Comparison of ENCODE assay signal across 13 cellular contexts in the genomic region with DNA sequence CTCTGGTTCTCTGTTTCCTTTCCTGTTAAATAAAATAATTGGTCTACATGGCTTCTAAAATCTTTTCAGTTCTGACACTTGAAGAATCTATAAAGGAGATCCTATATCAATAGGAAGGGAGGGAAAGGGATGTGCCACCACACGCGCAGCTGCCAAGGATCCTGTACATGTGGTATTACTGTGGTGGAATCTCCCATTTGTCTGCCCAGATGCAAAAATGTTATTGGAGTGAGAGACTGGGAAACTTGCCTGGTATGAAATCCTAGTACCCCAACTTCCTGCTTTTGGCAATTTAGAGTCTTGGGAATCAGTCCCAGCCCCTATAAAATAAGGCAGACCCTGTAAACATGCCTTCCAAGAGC.
DNase-seq lines count a peak whose midpoint lies in the region; ATAC-seq and TF ChIP-seq lines count a peak whose summit lies in the region.
"Had no signal": no experiment of that assay in that cellular context is flagged by ENCODE, and none has a peak within 500 bp of the region (broad histone marks: within the 10 kb centered on the region; RNA-seq: fewer than 3 reads in every experiment).

No MANE protein-coding gene starts in this region.

- intact Hi-C loops in right cardiac atrium (cut with DNase I) (no loop called here), stomach (cut with DNase I; ENCODE audit: low total_unique reads) (no loop called here)

- no peaks in the 10 kb centered on the region for H3K36me3 ChIP-seq in GM23248 (ENCODE audit: low read depth)
- H3K36me3 ChIP-seq in stomach, result no peaks in the 10 kb centered on the region
- H3K36me3 ChIP-seq: Peyer's patch had no signal

- H3K79me2 ChIP-seq in GM23248 (ENCODE audit: insufficient read depth), result no peaks in the 10 kb centered on the region

- peak overlapping the region; percentile 58; the same call in 1 of the 2 replicates for H3K9ac ChIP-seq in GM23248

- H3K27ac ChIP-seq in GM23248 (peak overlapping the region; percentile 85), right cardiac atrium (ENCODE audit: low read length) (peak overlapping the region; percentile 79), stomach (peak overlapping the region; percentile 7 to 69 (median 38))

- ATAC-seq in SK-N-SH treated with all-trans-retinoic acid at 6 μM for 48 hours (peak; percentile 39), right cardiac atrium (no peak), HG03159 (IDR thresholded peaks at IDR 0.05; ENCODE audit: unreplicated experiment) (no peak)
- ATAC-seq in activated CD4-positive, CD25-positive, alpha-beta regulatory T cell treated with anti-CD3 and anti-CD28 coated beads, Interleukin-2, amount 50 U/mL, for 24 hours, result no peak
- ATAC-seq: activated CD4-positive, alpha-beta T cell treated with anti-CD3 and anti-CD28 coated beads for 36 hours; activated naive CD4-positive, alpha-beta T cell treated with anti-CD3 and anti-CD28 coated beads, Interleukin-2, amount 50 U/mL, for 72 hours had no signal

- no peaks in the 10 kb centered on the region for H4K20me1 ChIP-seq in GM23248 (ENCODE audit: insufficient read depth)

- H3K9me2 ChIP-seq in GM23248 (ENCODE audit: insufficient read depth), result no peaks in the 10 kb centered on the region

- no peak for TF ChIP-seq EP300 in stomach (IDR thresholded peaks at IDR 0.05)

- DNase-seq in GM23248 (peak; percentile 22), right cardiac atrium (no peak), stomach (no peak), activated gamma-delta T cell (lab: John Stamatoyannopoulos, UW) (no peak), islet precursor cell (no peak)
- DNase-seq: activated CD4-positive, alpha-beta T cell treated with anti-CD3 and anti-CD28 coated beads for 36 hours; DMS153; NCI-H1694 treated with DMSO at 0.1 percent for 48 hours; Peyer's patch had no signal

- no peaks in the 10 kb centered on the region for H3K27me3 ChIP-seq in GM23248 (replicated peaks; ENCODE audit: insufficient read depth)
- no peaks in the 10 kb centered on the region for H3K27me3 ChIP-seq in right cardiac atrium (ENCODE audit: control insufficient read depth, insufficient read depth)
- no peaks in the 10 kb centered on the region for H3K27me3 ChIP-seq in stomach
- H3K27me3 ChIP-seq: Peyer's patch had no signal

- H3F3A ChIP-seq in GM23248 (ENCODE audit: insufficient read depth), result peaks cover 35% of the 10 kb centered on the region

- H3K4me3 ChIP-seq in GM23248 (peak overlapping the region; percentile 50; the same call in 1 of the 2 replicates), right cardiac atrium (ENCODE audit: low read length) (no peak overlapping the region), stomach (no peak overlapping the region)
- H3K4me3 ChIP-seq: Peyer's patch had no signal

- H3K9me3 ChIP-seq in GM23248 (ENCODE audit: low read depth) (no peaks in the 10 kb centered on the region), right cardiac atrium (ENCODE audit: control insufficient read depth, low read length) (no peaks in the 10 kb centered on the region), stomach (no peaks in the 10 kb centered on the region)
- H3K9me3 ChIP-seq: Peyer's patch had no signal

- H3K4me2 ChIP-seq in GM23248 (ENCODE audit: unreplicated experiment), result peak overlapping the region; percentile 67

- 79 to 90% methylated on average over 2 of the region's 2 CpGs for WGBS in GM23248 (ENCODE audit: low coverage in 1 of 2, low lambda C conversion rate in 2 of 2, missing lambda C conversion rate in 2 of 2), 2 experiments
- WGBS in right cardiac atrium, result 62% methylated on average over 2 of the region's 2 CpGs
- WGBS in stomach, 5 donors, result 70 to 85% (median 84%) methylated on average over 2 of the region's 2 CpGs

- no peak for TF ChIP-seq CTCF in stomach (IDR thresholded peaks at IDR 0.05)

- H2AFZ ChIP-seq in GM23248, result peak overlapping the region; percentile 53

- H3K4me1 ChIP-seq in GM23248 (ENCODE audit: insufficient read depth) (peaks cover 31% of the 10 kb centered on the region), right cardiac atrium (ENCODE audit: control insufficient read depth, insufficient read depth, low read length) (peaks cover 15% of the 10 kb centered on the region), stomach (peaks cover 7 to 41% (median 30%) of the 10 kb centered on the region in 4 donors)

- TF ChIP-seq POLR2A in stomach (IDR thresholded peaks at IDR 0.05), result no peak

- in situ Hi-C loops in GM23248 (cut with MboI), result no loop called here

TF ChIP-seq in SK-N-SH treated with all-trans-retinoic acid at 6 μM for 48 hours, 23 proteins besides CTCF, POLR2A, EP300 and RAD21 (continues in another document):
- TF ChIP-seq ZNF565 (CRISPR knock-in tag; conservative IDR thresholded peaks at IDR 0.05; ENCODE audit: low read depth) (no peak), ZNF8 (CRISPR knock-in tag; IDR thresholded peaks at IDR 0.05) (no peak), TOX (CRISPR knock-in tag; IDR thresholded peaks at IDR 0.05; ENCODE audit: borderline replicate concordance) (no peak), ISL1 (CRISPR knock-in tag; IDR thresholded peaks at IDR 0.05) (no peak), ZFP3 (CRISPR knock-in tag; IDR thresholded peaks at IDR 0.05) (no peak), PPARA (CRISPR knock-in tag; IDR thresholded peaks at IDR 0.05; ENCODE audit: borderline replicate concordance) (no peak), OSR1 (CRISPR knock-in tag; IDR thresholded peaks at IDR 0.05) (no peak), CSDC2 (CRISPR knock-in tag; IDR thresholded peaks at IDR 0.05) (no peak), ZC3H10 (CRISPR knock-in tag; IDR thresholded peaks at IDR 0.05) (no peak), GLIS3 (CRISPR knock-in tag; IDR thresholded peaks at IDR 0.05) (no peak), ESRRG (CRISPR knock-in tag; IDR thresholded peaks at IDR 0.05) (no peak), ARNTL (CRISPR knock-in tag; IDR thresholded peaks at IDR 0.05; ENCODE audit: borderline replicate concordance, low read depth) (no peak)
- TF ChIP-seq, protein P1, sequence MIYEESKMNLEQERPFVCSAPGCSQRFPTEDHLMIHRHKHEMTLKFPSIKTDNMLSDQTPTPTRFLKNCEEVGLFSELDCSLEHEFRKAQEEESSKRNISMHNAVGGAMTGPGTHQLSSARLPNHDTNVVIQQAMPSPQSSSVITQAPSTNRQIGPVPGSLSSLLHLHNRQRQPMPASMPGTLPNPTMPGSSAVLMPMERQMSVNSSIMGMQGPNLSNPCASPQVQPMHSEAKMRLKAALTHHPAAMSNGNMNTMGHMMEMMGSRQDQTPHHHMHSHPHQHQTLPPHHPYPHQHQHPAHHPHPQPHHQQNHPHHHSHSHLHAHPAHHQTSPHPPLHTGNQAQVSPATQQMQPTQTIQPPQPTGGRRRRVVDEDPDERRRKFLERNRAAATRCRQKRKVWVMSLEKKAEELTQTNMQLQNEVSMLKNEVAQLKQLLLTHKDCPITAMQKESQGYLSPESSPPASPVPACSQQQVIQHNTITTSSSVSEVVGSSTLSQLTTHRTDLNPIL (CRISPR knock-in tag; IDR thresholded peaks at IDR 0.05; ENCODE audit: low read depth), result no peak
- TF ChIP-seq, protein P2, sequence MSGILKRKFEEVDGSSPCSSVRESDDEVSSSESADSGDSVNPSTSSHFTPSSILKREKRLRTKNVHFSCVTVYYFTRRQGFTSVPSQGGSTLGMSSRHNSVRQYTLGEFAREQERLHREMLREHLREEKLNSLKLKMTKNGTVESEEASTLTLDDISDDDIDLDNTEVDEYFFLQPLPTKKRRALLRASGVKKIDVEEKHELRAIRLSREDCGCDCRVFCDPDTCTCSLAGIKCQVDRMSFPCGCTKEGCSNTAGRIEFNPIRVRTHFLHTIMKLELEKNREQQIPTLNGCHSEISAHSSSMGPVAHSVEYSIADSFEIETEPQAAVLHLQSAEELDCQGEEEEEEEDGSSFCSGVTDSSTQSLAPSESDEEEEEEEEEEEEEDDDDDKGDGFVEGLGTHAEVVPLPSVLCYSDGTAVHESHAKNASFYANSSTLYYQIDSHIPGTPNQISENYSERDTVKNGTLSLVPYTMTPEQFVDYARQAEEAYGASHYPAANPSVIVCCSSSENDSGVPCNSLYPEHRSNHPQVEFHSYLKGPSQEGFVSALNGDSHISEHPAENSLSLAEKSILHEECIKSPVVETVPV (CRISPR knock-in tag; IDR thresholded peaks at IDR 0.05), result no peak
- TF ChIP-seq, protein P3, sequence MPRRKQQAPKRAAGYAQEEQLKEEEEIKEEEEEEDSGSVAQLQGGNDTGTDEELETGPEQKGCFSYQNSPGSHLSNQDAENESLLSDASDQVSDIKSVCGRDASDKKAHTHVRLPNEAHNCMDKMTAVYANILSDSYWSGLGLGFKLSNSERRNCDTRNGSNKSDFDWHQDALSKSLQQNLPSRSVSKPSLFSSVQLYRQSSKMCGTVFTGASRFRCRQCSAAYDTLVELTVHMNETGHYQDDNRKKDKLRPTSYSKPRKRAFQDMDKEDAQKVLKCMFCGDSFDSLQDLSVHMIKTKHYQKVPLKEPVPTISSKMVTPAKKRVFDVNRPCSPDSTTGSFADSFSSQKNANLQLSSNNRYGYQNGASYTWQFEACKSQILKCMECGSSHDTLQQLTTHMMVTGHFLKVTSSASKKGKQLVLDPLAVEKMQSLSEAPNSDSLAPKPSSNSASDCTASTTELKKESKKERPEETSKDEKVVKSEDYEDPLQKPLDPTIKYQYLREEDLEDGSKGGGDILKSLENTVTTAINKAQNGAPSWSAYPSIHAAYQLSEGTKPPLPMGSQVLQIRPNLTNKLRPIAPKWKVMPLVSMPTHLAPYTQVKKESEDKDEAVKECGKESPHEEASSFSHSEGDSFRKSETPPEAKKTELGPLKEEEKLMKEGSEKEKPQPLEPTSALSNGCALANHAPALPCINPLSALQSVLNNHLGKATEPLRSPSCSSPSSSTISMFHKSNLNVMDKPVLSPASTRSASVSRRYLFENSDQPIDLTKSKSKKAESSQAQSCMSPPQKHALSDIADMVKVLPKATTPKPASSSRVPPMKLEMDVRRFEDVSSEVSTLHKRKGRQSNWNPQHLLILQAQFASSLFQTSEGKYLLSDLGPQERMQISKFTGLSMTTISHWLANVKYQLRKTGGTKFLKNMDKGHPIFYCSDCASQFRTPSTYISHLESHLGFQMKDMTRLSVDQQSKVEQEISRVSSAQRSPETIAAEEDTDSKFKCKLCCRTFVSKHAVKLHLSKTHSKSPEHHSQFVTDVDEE (CRISPR knock-in tag; IDR thresholded peaks at IDR 0.05), result no peak
